Comparison of ENCODE assay signal across 1 cellular context in the genomic region with DNA sequence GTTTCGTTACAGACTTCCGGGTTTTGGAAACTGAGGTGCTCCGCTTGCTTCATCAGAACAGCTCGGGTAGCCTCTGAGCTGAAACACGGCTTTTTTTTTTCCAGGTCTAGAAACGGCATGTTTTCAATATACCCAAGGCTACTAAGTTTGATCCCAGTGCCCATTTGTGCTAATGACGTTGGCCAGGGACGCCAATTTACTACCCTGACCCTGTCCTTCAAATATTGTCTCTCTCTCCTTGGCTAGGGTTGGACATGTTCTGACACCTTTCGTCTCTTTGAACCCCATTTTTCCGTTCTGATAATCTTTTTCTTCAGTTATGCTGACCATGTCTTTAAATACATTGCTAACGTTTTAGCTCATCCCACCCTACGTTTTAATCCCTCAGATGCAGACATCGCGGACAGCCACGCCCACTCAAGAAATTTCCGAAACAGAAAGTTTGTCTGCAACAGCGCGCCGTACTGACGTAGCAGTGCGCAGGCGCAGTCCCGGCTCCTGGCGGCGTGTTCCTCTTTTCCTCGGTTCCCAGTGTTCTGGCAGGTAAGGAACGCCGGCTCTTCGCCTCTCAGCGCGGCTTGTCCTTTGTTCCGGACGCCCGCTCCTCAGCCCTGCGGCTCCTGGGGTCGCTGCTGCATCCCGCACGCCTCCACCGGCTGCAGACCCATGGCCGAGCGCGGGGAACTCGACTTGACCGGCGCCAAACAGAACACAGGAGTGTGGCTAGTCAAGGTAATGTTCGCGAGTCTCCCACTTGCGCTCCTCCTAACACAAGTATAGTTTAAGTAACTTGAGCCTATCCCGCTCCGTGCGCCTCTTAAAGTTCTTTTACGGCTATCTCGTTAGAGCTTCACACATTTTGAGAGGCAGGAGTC.
TF ChIP-seq lines count a peak whose summit lies in the region.

A gene with protein sequence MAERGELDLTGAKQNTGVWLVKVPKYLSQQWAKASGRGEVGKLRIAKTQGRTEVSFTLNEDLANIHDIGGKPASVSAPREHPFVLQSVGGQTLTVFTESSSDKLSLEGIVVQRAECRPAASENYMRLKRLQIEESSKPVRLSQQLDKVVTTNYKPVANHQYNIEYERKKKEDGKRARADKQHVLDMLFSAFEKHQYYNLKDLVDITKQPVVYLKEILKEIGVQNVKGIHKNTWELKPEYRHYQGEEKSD (plus strand): TSS at position 521 of the 875 bp plus-strand sequence. CDS start 146 bp downstream, at position 667.

TF ChIP-seq in HepG2, 621 proteins besides CTCF, POLR2A, EP300 and RAD21 (continued from another document and continues in another):
- TF ChIP-seq AHDC1 (CRISPR knock-in tag; IDR thresholded peaks at IDR 0.05; ENCODE audit: borderline replicate concordance) (no peak), RNF2 (conservative IDR thresholded peaks at IDR 0.05; ENCODE audit: low read depth) (peak; percentile 82; the same call in 1 of the 2 replicates), ZNF878 (CRISPR knock-in tag; IDR thresholded peaks at IDR 0.05) (0 out of 2 replicates have a peak, but pooled peaks have one; percentile 37), MXI1 (IDR thresholded peaks at IDR 0.05; ENCODE audit: borderline replicate concordance, low read depth, low read length) (peak; percentile 78; the same call in 2 of the 3 replicates), RCOR2 (CRISPR knock-in tag; IDR thresholded peaks at IDR 0.05) (no peak), THRA (CRISPR knock-in tag; IDR thresholded peaks at IDR 0.05; ENCODE audit: borderline replicate concordance) (no peak; the same call in 1 of the 2 replicates), PAX8 (CRISPR knock-in tag; IDR thresholded peaks at IDR 0.05; ENCODE audit: borderline replicate concordance) (no peak), ZNF746 (CRISPR knock-in tag; IDR thresholded peaks at IDR 0.05) (no peak), KLF6 (CRISPR knock-in tag; IDR thresholded peaks at IDR 0.05) (no peak), TBX2 (CRISPR knock-in tag; IDR thresholded peaks at IDR 0.05; ENCODE audit: borderline replicate concordance) (peak; percentile 63; the same call in 1 of the 2 replicates), GLI4 (CRISPR knock-in tag; IDR thresholded peaks at IDR 0.05; ENCODE audit: borderline replicate concordance) (no peak), FOXA1 (IDR thresholded peaks at IDR 0.05) (no peak), FOXA1 (CRISPR knock-in tag; IDR thresholded peaks at IDR 0.05) (no peak), ZNF383 (CRISPR knock-in tag; IDR thresholded peaks at IDR 0.05; ENCODE audit: borderline replicate concordance) (no peak), NR3C1 (CRISPR knock-in tag; IDR thresholded peaks at IDR 0.05) (no peak), NFIC (IDR thresholded peaks at IDR 0.05; ENCODE audit: low read length) (no peak), SP140L (CRISPR knock-in tag; IDR thresholded peaks at IDR 0.05; ENCODE audit: borderline replicate concordance) (no peak), SNAI1 (CRISPR knock-in tag; IDR thresholded peaks at IDR 0.05; ENCODE audit: borderline replicate concordance) (no peak), ZFAT (CRISPR knock-in tag; conservative IDR thresholded peaks at IDR 0.05) (no peak), ZBTB40 (IDR thresholded peaks at IDR 0.05) (no peak), ZBTB40 (CRISPR knock-in tag; IDR thresholded peaks at IDR 0.05) (peak; percentile 69), GTF3A (CRISPR knock-in tag; conservative IDR thresholded peaks at IDR 0.05) (0 out of 2 replicates have a peak, but pooled peaks have one; percentile 27), RARG (CRISPR knock-in tag; IDR thresholded peaks at IDR 0.05; ENCODE audit: low read depth) (no peak), ZFX (CRISPR knock-in tag; IDR thresholded peaks at IDR 0.05; ENCODE audit: low read depth) (no peak), CENPX (CRISPR knock-in tag; IDR thresholded peaks at IDR 0.05) (no peak), MZF1 (CRISPR knock-in tag; IDR thresholded peaks at IDR 0.05; ENCODE audit: borderline replicate concordance) (no peak), THAP9 (CRISPR knock-in tag; IDR thresholded peaks at IDR 0.05; ENCODE audit: borderline replicate concordance) (peak; percentile 86; the same call in 1 of the 2 replicates)
- TF ChIP-seq, protein P1, sequence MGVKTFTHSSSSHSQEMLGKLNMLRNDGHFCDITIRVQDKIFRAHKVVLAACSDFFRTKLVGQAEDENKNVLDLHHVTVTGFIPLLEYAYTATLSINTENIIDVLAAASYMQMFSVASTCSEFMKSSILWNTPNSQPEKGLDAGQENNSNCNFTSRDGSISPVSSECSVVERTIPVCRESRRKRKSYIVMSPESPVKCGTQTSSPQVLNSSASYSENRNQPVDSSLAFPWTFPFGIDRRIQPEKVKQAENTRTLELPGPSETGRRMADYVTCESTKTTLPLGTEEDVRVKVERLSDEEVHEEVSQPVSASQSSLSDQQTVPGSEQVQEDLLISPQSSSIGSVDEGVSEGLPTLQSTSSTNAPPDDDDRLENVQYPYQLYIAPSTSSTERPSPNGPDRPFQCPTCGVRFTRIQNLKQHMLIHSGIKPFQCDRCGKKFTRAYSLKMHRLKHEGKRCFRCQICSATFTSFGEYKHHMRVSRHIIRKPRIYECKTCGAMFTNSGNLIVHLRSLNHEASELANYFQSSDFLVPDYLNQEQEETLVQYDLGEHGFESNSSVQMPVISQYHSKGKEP (CRISPR knock-in tag; IDR thresholded peaks at IDR 0.05) = no peak
